28 cellular contexts compared by ENCODE assay signal in the genomic region with DNA sequence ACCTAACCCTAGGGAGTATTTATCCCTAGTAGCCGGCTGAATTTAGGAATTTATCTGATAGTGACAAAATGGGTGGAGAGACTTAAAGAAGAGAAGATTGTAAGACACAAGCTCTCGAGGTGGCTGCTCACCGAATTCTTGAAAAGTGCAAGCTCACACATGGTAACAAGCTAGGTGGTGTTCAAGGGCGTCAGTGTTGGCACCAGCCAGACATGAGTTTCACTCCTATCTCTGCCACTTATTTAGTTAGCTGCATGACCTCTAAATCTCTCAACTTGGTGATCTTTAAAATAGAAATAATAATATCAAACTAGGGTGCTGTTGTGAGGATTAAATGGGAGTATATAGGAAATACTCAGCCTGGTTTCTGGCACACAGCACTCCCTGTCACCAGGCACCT.
"Had no signal": no experiment of that assay in that cellular context is flagged by ENCODE, and none has a peak within 500 bp of the region (broad histone marks: within the 10 kb centered on the region; RNA-seq: fewer than 3 reads in every experiment).

No MANE protein-coding gene starts in this region.

- H3K36me3 ChIP-seq: adrenal gland, ascending aorta, brain microvascular endothelial cell, lower lobe of right lung, tibial artery had no signal

- H3K36me3 Mint-ChIP-seq: activated naive CD8-positive, alpha-beta T cell; naive thymus-derived CD4-positive, alpha-beta T cell had no signal

- H3K4me1 Mint-ChIP-seq: activated B cell treated with CpG ODN at 0.5 μM for 24 hours; activated CD4-positive, alpha-beta T cell treated with anti-CD3 and anti-CD28 coated beads for 36 hours; naive thymus-derived CD4-positive, alpha-beta T cell had no signal

- H3K27me3 Mint-ChIP-seq: activated B cell treated with CpG ODN at 0.5 μM for 24 hours; activated CD4-positive, alpha-beta T cell treated with anti-CD3 and anti-CD28 coated beads for 36 hours; stimulated activated naive CD8-positive, alpha-beta T cell treated with anti-CD3 and anti-CD28 coated beads, Interleukin-15, Interleukin-2, amounts not matched to agents 100 ng/mL and 50 ng/mL, for 24 hours had no signal

- H3K9me3 ChIP-seq: adrenal gland, ascending aorta had no signal

- H3K27ac Mint-ChIP-seq: activated B cell treated with CpG ODN at 0.5 μM for 24 hours; activated CD4-positive, alpha-beta T cell treated with anti-CD3 and anti-CD28 coated beads for 36 hours; activated naive CD8-positive, alpha-beta T cell; activated T-helper 2 cell treated with anti-CD3 and anti-CD28 coated beads, Interferon-gamma antibody, Interleukin-2, Interleukin-4, amounts not matched to agents 10 μg/mL and 5 μg/mL and 100 μg/mL, durations not matched to agents 14 hours and 24 hours and 36 hours; endodermal cell; naive thymus-derived CD4-positive, alpha-beta T cell; progenitor cell of endocrine pancreas; stimulated activated naive CD8-positive, alpha-beta T cell treated with anti-CD3 and anti-CD28 coated beads, Interleukin-15, Interleukin-2, amounts not matched to agents 100 ng/mL and 50 ng/mL, for 24 hours; T-helper 1 cell treated with Interleukin-12 subunit alpha and Interleukin-12 subunit beta and Interleukin-4 antibody, amounts not matched to agents 30 μg/mL and 1 μg/mL, for 36 hours had no signal

- ATAC-seq: activated CD4-positive, alpha-beta T cell treated with anti-CD3 and anti-CD28 coated beads for 36 hours; activated T-cell treated with anti-CD3 and anti-CD28 coated beads, Interleukin-2, amount 50 U/mL, for 4 hours; left colon; lower lobe of right lung; naive thymus-derived CD4-positive, alpha-beta T cell had no signal

- H3K27me3 ChIP-seq: adrenal gland, ascending aorta, brain microvascular endothelial cell, tibial artery had no signal

- H3K27ac ChIP-seq: adrenal gland, ascending aorta, brain microvascular endothelial cell, lower lobe of right lung, tibial artery had no signal

- DNase-seq: activated B cell treated with CpG ODN at 0.5 μM for 24 hours; activated CD4-positive, alpha-beta T cell treated with anti-CD3 and anti-CD28 coated beads for 36 hours; activated CD4-positive, alpha-beta T cell treated with anti-CD3 and anti-CD28 coated beads, Interleukin-2, amount 50 U/mL, for 4 hours; activated CD8-positive, alpha-beta memory T cell treated with anti-CD3 and anti-CD28 coated beads, Interleukin-2, amount 50 U/mL, for 48 hours; activated naive CD4-positive, alpha-beta T cell; activated T-cell treated with anti-CD3 and anti-CD28 coated beads, Interleukin-2, amount 50 U/mL, for 4 hours; adrenal gland; brain microvascular endothelial cell; endodermal cell; hypothalamus; left colon; lower lobe of right lung; naive thymus-derived CD4-positive, alpha-beta T cell; occipital lobe; stimulated activated CD4-positive, alpha-beta T cell treated with anti-CD3 and anti-CD28 coated beads, Interleukin-1b, Interleukin-23, amount 100 ng/mL, for 48 hours; substantia nigra; T1000; tibial artery had no signal

- FAIRE-seq: islet of Langerhans had no signal

- H3K4me3 ChIP-seq: adrenal gland, ascending aorta, coronary artery, lower lobe of right lung, skin epidermis, tibial artery had no signal

- H3K4me3 Mint-ChIP-seq: activated B cell treated with CpG ODN at 0.5 μM for 24 hours; activated CD4-positive, alpha-beta T cell treated with anti-CD3 and anti-CD28 coated beads for 36 hours; activated naive CD8-positive, alpha-beta T cell; activated T-cell treated with anti-CD3 and anti-CD28 coated beads, Interleukin-2, amount 50 U/mL, for 4 hours; endodermal cell; naive thymus-derived CD4-positive, alpha-beta T cell; neural crest cell; stimulated activated naive CD8-positive, alpha-beta T cell treated with anti-CD3 and anti-CD28 coated beads, Interleukin-15, Interleukin-2, amounts not matched to agents 100 ng/mL and 50 ng/mL, for 24 hours; T-helper 1 cell treated with Interleukin-12 subunit alpha and Interleukin-12 subunit beta and Interleukin-4 antibody, amounts not matched to agents 30 μg/mL and 1 μg/mL, for 36 hours had no signal
